In the genomic region with DNA sequence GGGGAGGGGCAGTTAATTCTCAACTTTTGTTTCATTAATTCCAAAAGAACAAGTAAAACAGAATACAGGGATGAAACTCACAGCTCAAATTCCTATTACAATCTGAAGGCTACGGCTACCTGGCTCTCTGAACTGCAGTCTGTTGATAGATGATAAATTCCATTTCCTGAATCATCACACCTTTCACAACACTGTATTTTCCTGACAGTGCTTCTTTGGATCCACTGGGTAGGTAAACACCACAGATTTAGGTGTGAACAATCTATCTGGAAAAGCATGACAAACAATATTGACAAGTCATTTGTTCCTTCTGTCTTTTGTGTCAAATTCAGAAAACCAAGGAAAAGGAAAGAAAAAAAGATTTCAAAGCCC, we compare ENCODE assay signal across 25 cellular contexts.
DNase-seq lines count a peak whose midpoint lies in the region; ATAC-seq, FAIRE-seq and TF ChIP-seq lines count a peak whose summit lies in the region.
"Had no signal": no experiment of that assay in that cellular context is flagged by ENCODE, and none has a peak within 500 bp of the region (broad histone marks: within the 10 kb centered on the region; RNA-seq: fewer than 3 reads in every experiment).

No MANE protein-coding gene starts in this region.

- H2AK5ac ChIP-seq in trophoblast cell (ENCODE audit: low read length) = no peak overlapping the region

- H3K18ac ChIP-seq in trophoblast cell (ENCODE audit: low read length) = no peak overlapping the region

- no peak overlapping the region for H3K9ac ChIP-seq in HUES48 (ENCODE audit: low read depth, low read length)
- no peak overlapping the region for H3K9ac ChIP-seq in iPS-18a (ENCODE audit: low read length)
- H3K9ac ChIP-seq in trophoblast cell (ENCODE audit: low read length) = no peak overlapping the region
- H3K9ac ChIP-seq: KMS-11 had no signal

- H2AFZ ChIP-seq in trophoblast cell (ENCODE audit: insufficient read depth, low read length, poor library complexity) = no peak overlapping the region

- no peaks in the 10 kb centered on the region for H3K79me2 ChIP-seq in trophoblast cell (ENCODE audit: control insufficient read depth, insufficient read depth, low read length, poor library complexity)

- H3K27me3 ChIP-seq in HUES48 (ENCODE audit: control insufficient read depth, insufficient read depth, low read length) (no peaks in the 10 kb centered on the region), bronchial epithelial cell (ENCODE audit: control insufficient read depth, insufficient read depth, low read length) (no peaks in the 10 kb centered on the region), iPS-18a (ENCODE audit: control insufficient read depth, insufficient read depth, low read length) (no peaks in the 10 kb centered on the region), trophoblast cell (ENCODE audit: insufficient read depth, low read length) (no peaks in the 10 kb centered on the region)
- H3K27me3 ChIP-seq: BE2C, Peyer's patch had no signal

- no CpG with 5 or more reads among the region's 1 CpG for WGBS in trophoblast cell (ENCODE audit: extremely low coverage, insufficient coverage, insufficient read length)

- H3K4ac ChIP-seq in trophoblast cell (ENCODE audit: low read depth, low read length) = no peak overlapping the region

- H3K23ac ChIP-seq in trophoblast cell (ENCODE audit: low read length) = no peak overlapping the region

- TF ChIP-seq CTCF in bronchial epithelial cell (IDR thresholded peaks at IDR 0.05; ENCODE audit: insufficient read depth, low read length, severe bottlenecking) = no peak

- H2BK12ac ChIP-seq in trophoblast cell (ENCODE audit: low read length) = no peak overlapping the region

- H3K27ac ChIP-seq in HUES48 (ENCODE audit: low read depth, low read length) = no peak overlapping the region
- no peak overlapping the region for H3K27ac ChIP-seq in iPS-18a (ENCODE audit: low read length)
- no peak overlapping the region for H3K27ac ChIP-seq in trophoblast cell (ENCODE audit: low read depth, low read length)
- H3K27ac ChIP-seq: HL-60, KMS-11, Peyer's patch had no signal

- ATAC-seq in HG02623 (IDR thresholded peaks at IDR 0.05; ENCODE audit: unreplicated experiment) (no peak), GM18511 (IDR thresholded peaks at IDR 0.05; ENCODE audit: unreplicated experiment) (no peak)
- ATAC-seq: GM12878 had no signal

- H3K79me1 ChIP-seq in trophoblast cell (ENCODE audit: low read length) = no peaks in the 10 kb centered on the region

- H3K14ac ChIP-seq in trophoblast cell (ENCODE audit: low read length) = no peak overlapping the region

- peak overlapping the region; percentile 9; the same call in 1 of the 2 replicates for H3K4me3 ChIP-seq in HUES48 (ENCODE audit: low read depth, low read length)
- H3K4me3 ChIP-seq in bronchial epithelial cell (ENCODE audit: low read depth, low read length) = no peak overlapping the region
- peak overlapping the region; percentile 9 for H3K4me3 ChIP-seq in iPS-18a (ENCODE audit: low read length)
- no peak overlapping the region for H3K4me3 ChIP-seq in trophoblast cell (ENCODE audit: low read depth, low read length)
- H3K4me3 ChIP-seq: GM12878, Peyer's patch had no signal

- no peak overlapping the region for H4K8ac ChIP-seq in trophoblast cell (ENCODE audit: low read depth, low read length)

- DNase-seq in bronchial epithelial cell (ENCODE audit: low read depth) (peak; percentile 40), trophoblast cell (peak; percentile 15 to 68), DMS79 (lab: John Stamatoyannopoulos, UW) (no peak)
- DNase-seq in stimulated activated CD8-positive, alpha-beta memory T cell treated with anti-CD3 and anti-CD28 coated beads, Interleukin-4, amount 100 ng/mL, for 48 hours = no peak
- DNase-seq: BE2C; CD4-positive, CD25-positive, alpha-beta regulatory T cell; COR-L47; DND-41; IMR-90; NCI-H1105 treated with DMSO at 0.1 percent for 48 hours; NCI-H2081; NCI-H2171; NCI-H345; NCI-H524; NCI-H774; NK-92 treated with Interleukin-12 subunit alpha and Interleukin-12 subunit beta, amount 100 ng/mL, for 24 hours; Peyer's patch; Right ventricle myocardium superior had no signal

- no peak overlapping the region for H3K4me2 ChIP-seq in trophoblast cell (ENCODE audit: low read length)
- H3K4me2 ChIP-seq: KMS-11 had no signal

- H3K36me3 ChIP-seq in HUES48 (ENCODE audit: control insufficient read depth, insufficient read depth, low read length) (no peaks in the 10 kb centered on the region), bronchial epithelial cell (ENCODE audit: control insufficient read depth, insufficient read depth, low read length) (no peaks in the 10 kb centered on the region), iPS-18a (ENCODE audit: control insufficient read depth, low read depth, low read length) (no peaks in the 10 kb centered on the region), trophoblast cell (ENCODE audit: control insufficient read depth in 1 of 2, insufficient read depth in 2 of 2, low read length in 2 of 2) (no peaks in the 10 kb centered on the region)
- H3K36me3 ChIP-seq: BE2C, Peyer's patch had no signal

- H4K91ac ChIP-seq in trophoblast cell (ENCODE audit: low read depth, low read length) = no peak overlapping the region

- H3K9me3 ChIP-seq in HUES48 (ENCODE audit: control insufficient read depth, insufficient read depth, low read length) = no peaks in the 10 kb centered on the region
- H3K9me3 ChIP-seq in iPS-18a (ENCODE audit: control insufficient read depth, low read depth, low read length) = no peaks in the 10 kb centered on the region
- no peaks in the 10 kb centered on the region for H3K9me3 ChIP-seq in trophoblast cell (ENCODE audit: insufficient read depth, low read depth, low read length)
- H3K9me3 ChIP-seq: BE2C, Peyer's patch had no signal

- H4K12ac ChIP-seq in trophoblast cell (ENCODE audit: low read depth, low read length) = no peak overlapping the region

- H2BK120ac ChIP-seq in trophoblast cell (ENCODE audit: insufficient read depth, low read length, poor library complexity) = no peak overlapping the region

- FAIRE-seq in bronchial epithelial cell (lab: Jason Lieb, UNC) = no peak
- FAIRE-seq: GM12878 had no signal

- no peak overlapping the region for H2BK5ac ChIP-seq in trophoblast cell (ENCODE audit: low read depth, low read length, poor library complexity)

- H3K4me1 ChIP-seq in HUES48 (ENCODE audit: control insufficient read depth, insufficient read depth, low read length) (peaks cover 26% of the 10 kb centered on the region), iPS-18a (ENCODE audit: control insufficient read depth, low read depth, low read length) (peaks cover 14% of the 10 kb centered on the region), trophoblast cell (ENCODE audit: control insufficient read depth in 1 of 2, insufficient read depth in 2 of 2, low read length in 2 of 2) (no peaks in the 10 kb centered on the region)

Comparison
In these comparisons a context has a peak if more than half of its experiments do, and no peak if none do; other contexts are left out.
1. H3K4me3 ChIP-seq: peak in HUES48 (single experiment) and iPS-18a (single experiment); none in bronchial epithelial cell (single experiment) and trophoblast cell (single experiment).
2. DNase-seq: peak in bronchial epithelial cell (single experiment) and trophoblast cell (2 of 2); none in stimulated activated CD8-positive, alpha-beta memory T cell treated with anti-CD3 and anti-CD28 coated beads, Interleukin-4, amount 100 ng/mL, for 48 hours (single experiment) and DMS79 (single experiment).